In the genomic region with DNA sequence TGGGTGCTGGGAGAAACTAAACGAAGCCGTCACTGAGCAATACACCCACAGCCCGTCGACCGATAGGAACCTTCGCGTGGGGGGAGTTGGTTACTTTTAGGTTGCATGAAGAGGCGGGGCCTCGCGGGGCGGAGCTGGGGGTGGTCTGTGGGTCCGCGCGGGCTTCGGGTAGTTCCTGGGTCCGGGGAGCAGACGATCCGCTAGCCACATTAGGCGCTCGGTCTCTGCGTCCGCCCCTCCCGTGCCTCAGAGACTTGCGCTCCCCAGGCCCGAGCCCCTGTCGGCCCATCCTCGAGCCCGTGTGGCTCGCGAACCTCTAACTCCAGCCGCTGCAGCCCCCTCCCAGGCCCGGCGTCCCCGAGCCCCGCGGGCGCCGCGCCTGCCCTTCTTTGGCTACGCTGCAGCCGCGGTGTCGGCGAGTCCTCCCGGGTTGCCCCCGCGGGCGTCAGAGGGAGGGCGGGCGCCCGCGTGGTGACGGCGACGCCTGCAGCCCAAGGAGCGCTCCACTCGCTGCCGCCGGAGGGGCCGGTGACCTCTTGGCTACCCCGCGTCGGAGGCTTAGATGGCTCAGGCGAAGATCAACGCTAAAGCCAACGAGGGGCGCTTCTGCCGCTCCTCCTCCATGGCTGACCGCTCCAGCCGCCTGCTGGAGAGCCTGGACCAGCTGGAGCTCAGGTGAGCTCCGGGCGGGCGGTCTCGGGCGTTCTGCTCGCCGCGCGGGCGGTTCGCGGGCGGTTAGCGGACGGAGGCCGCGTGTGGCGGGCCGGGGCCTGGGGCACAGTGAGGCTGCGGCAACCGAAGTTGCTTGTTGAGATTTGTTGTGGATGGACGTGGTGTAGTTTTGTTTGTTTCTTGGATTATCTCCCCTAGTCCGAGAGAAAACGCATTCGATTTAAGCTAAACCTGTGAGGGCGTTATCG, we compare ENCODE assay signal across 2 cellular contexts.
TF ChIP-seq lines count a peak whose summit lies in the region.

A gene (plus strand): TSS at position 191 of the 920 bp plus-strand sequence. CDS start 372 bp downstream, at position 563.

TF ChIP-seq in IMR-90, 13 proteins besides CTCF, POLR2A, EP300 and RAD21 (continued from another document):
- TF ChIP-seq, protein P1, sequence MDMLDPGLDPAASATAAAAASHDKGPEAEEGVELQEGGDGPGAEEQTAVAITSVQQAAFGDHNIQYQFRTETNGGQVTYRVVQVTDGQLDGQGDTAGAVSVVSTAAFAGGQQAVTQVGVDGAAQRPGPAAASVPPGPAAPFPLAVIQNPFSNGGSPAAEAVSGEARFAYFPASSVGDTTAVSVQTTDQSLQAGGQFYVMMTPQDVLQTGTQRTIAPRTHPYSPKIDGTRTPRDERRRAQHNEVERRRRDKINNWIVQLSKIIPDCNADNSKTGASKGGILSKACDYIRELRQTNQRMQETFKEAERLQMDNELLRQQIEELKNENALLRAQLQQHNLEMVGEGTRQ (IDR thresholded peaks at IDR 0.05; ENCODE audit: low read depth, low read length) = no peak

TF ChIP-seq in PFSK-1, 5 proteins besides CTCF, POLR2A, EP300 and RAD21 (continued from another document):
- TF ChIP-seq, protein P2, sequence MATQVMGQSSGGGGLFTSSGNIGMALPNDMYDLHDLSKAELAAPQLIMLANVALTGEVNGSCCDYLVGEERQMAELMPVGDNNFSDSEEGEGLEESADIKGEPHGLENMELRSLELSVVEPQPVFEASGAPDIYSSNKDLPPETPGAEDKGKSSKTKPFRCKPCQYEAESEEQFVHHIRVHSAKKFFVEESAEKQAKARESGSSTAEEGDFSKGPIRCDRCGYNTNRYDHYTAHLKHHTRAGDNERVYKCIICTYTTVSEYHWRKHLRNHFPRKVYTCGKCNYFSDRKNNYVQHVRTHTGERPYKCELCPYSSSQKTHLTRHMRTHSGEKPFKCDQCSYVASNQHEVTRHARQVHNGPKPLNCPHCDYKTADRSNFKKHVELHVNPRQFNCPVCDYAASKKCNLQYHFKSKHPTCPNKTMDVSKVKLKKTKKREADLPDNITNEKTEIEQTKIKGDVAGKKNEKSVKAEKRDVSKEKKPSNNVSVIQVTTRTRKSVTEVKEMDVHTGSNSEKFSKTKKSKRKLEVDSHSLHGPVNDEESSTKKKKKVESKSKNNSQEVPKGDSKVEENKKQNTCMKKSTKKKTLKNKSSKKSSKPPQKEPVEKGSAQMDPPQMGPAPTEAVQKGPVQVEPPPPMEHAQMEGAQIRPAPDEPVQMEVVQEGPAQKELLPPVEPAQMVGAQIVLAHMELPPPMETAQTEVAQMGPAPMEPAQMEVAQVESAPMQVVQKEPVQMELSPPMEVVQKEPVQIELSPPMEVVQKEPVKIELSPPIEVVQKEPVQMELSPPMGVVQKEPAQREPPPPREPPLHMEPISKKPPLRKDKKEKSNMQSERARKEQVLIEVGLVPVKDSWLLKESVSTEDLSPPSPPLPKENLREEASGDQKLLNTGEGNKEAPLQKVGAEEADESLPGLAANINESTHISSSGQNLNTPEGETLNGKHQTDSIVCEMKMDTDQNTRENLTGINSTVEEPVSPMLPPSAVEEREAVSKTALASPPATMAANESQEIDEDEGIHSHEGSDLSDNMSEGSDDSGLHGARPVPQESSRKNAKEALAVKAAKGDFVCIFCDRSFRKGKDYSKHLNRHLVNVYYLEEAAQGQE (IDR thresholded peaks at IDR 0.05; ENCODE audit: insufficient read depth in 1 of 2, low read depth in 2 of 2, low read length in 2 of 2) = peak in 1 of 2 experiments; percentile 17; a peak in 1 of 4 replicates
- TF ChIP-seq SIN3A (IDR thresholded peaks at IDR 0.05; ENCODE audit: borderline replicate concordance, insufficient read depth, low read length) (peak; percentile 57; the same call in 1 of the 2 replicates), POLR2AphosphoS5 (IDR thresholded peaks at IDR 0.05; ENCODE audit: low read depth, low read length) (peak; percentile 97), TAF1 (IDR thresholded peaks at IDR 0.05; ENCODE audit: borderline replicate concordance, insufficient read depth, low read length) (peak; percentile 90)
